Comparison of ENCODE assay signal across 8 cellular contexts in the genomic region with DNA sequence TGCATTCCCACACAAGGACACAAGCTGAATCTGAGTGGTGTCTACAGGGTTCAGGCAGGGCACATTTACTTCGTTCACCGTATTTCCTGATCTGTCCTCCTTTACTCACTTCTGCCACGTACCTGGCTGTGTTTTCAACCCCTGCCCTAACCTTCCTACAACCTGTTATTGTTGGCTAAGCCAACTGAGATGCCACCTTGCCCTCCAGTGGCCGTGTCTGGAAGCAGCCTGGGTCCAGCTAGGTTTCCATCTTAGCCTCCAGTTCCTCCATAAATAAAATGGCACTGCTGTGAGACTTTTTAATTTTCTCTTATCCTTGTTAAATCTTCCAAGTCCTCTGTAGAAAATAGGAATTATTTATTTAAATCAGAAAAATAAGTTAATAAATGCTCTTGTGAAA.
A peak's percentile ranks its signal among the peaks of the same experiment; 100 is the strongest.
DNase-seq lines count a peak whose midpoint lies in the region; ATAC-seq and TF ChIP-seq lines count a peak whose summit lies in the region.

No MANE protein-coding gene starts in this region.

- H3K9me2 ChIP-seq in neural cell (ENCODE audit: insufficient read depth, low read length), result no peaks in the 10 kb centered on the region

- no peaks in the 10 kb centered on the region for H3K79me2 ChIP-seq in neural cell (replicated peaks; ENCODE audit: insufficient read depth, low read length)

- DNase-seq in NCI-H526 (lab: John Stamatoyannopoulos, UW) (peak; percentile 19 to 40), NCI-H526 treated with DMSO at 0.1 percent for 48 hours (lab: John Stamatoyannopoulos, UW) (no peak), tibial nerve (ENCODE audit: low spot score in 2 of 2) (no peak), SIG-M5 treated with dmso at 0.1 percent for 504 hours (lab: John Stamatoyannopoulos, UW; ENCODE audit: unreplicated experiment) (no peak)

- 67 to 68% methylated on average over 4 of the region's 4 CpGs for WGBS in tibial nerve, 2 donors

- no peaks in the 10 kb centered on the region for H3K36me3 ChIP-seq in neural cell (ENCODE audit: insufficient read depth, low read length)
- peaks cover 0 to 15% (median 0%) of the 10 kb centered on the region in 3 donors for H3K36me3 ChIP-seq in tibial nerve

- no peaks in the 10 kb centered on the region for H3K4me1 ChIP-seq in tibial nerve

- H3K4me3 ChIP-seq in neural cell (ENCODE audit: low read length) (no peak overlapping the region), tibial nerve (no peak overlapping the region)

- no peaks in the 10 kb centered on the region for H3K9me3 Mint-ChIP-seq in stimulated activated memory B cell treated with anti-CD40 and anti-IgM and Interleukin-4, amounts not matched to agents 10 μg/mL and 1 μg/mL and 100 μg/mL, for 72 hours

- H3K36me3 Mint-ChIP-seq in stimulated activated memory B cell treated with anti-CD40 and anti-IgM and Interleukin-4, amounts not matched to agents 10 μg/mL and 1 μg/mL and 100 μg/mL, for 72 hours, result no peaks in the 10 kb centered on the region

- TF ChIP-seq POLR2A in tibial nerve (IDR thresholded peaks at IDR 0.05), result no peak

- H3K27ac ChIP-seq in VCaP, result no peak overlapping the region
- H3K27ac ChIP-seq in neural cell (ENCODE audit: low read length), result no peak overlapping the region
- H3K27ac ChIP-seq in tibial nerve, result no peak overlapping the region

- H3K9ac ChIP-seq in neural cell (ENCODE audit: low read length), result no peak overlapping the region

- no peaks in the 10 kb centered on the region for H3K27me3 Mint-ChIP-seq in stimulated activated memory B cell treated with anti-CD40 and anti-IgM and Interleukin-4, amounts not matched to agents 10 μg/mL and 1 μg/mL and 100 μg/mL, for 72 hours

- no peak for TF ChIP-seq RAD21 in neural cell (conservative IDR thresholded peaks at IDR 0.05)

- TF ChIP-seq CTCF in VCaP (conservative IDR thresholded peaks at IDR 0.05) (peak; percentile 85), neural cell (IDR thresholded peaks at IDR 0.05; ENCODE audit: poor library complexity, severe bottlenecking) (peak; percentile 28), tibial nerve (IDR thresholded peaks at IDR 0.05) (peak in 1 of 5 experiments; percentile 29)

- no peaks in the 10 kb centered on the region for H3K4me1 Mint-ChIP-seq in stimulated activated memory B cell treated with anti-CD40 and anti-IgM and Interleukin-4, amounts not matched to agents 10 μg/mL and 1 μg/mL and 100 μg/mL, for 72 hours

- no peak overlapping the region for H3K27ac Mint-ChIP-seq in stimulated activated memory B cell treated with anti-CD40 and anti-IgM and Interleukin-4, amounts not matched to agents 10 μg/mL and 1 μg/mL and 100 μg/mL, for 72 hours

- no peak overlapping the region for H3K4me2 ChIP-seq in neural cell (ENCODE audit: low read length)

- peak; percentile 60 for ATAC-seq in HG03432 (IDR thresholded peaks at IDR 0.05; ENCODE audit: unreplicated experiment)
- ATAC-seq in stimulated activated memory B cell treated with anti-CD40 and anti-IgM and Interleukin-4, amounts not matched to agents 10 μg/mL and 1 μg/mL and 100 μg/mL, for 72 hours, result no peak

- H3K9me3 ChIP-seq in neural cell (ENCODE audit: low read length), result no peaks in the 10 kb centered on the region
- no peaks in the 10 kb centered on the region for H3K9me3 ChIP-seq in tibial nerve

- no peak overlapping the region for H3K4me3 Mint-ChIP-seq in stimulated activated memory B cell treated with anti-CD40 and anti-IgM and Interleukin-4, amounts not matched to agents 10 μg/mL and 1 μg/mL and 100 μg/mL, for 72 hours

- H3F3A ChIP-seq in neural cell (ENCODE audit: insufficient read depth, low read length, poor library complexity, severe bottlenecking), result no peaks in the 10 kb centered on the region

- H4K20me1 ChIP-seq in neural cell (ENCODE audit: insufficient read depth), result no peaks in the 10 kb centered on the region

- TF ChIP-seq EP300 in neural cell (conservative IDR thresholded peaks at IDR 0.05; ENCODE audit: poor library complexity, severe bottlenecking) (no peak), tibial nerve (IDR thresholded peaks at IDR 0.05) (no peak)

- no peak overlapping the region for H2AFZ ChIP-seq in neural cell (ENCODE audit: low read depth, low read length)

- no peaks in the 10 kb centered on the region for H3K27me3 ChIP-seq in neural cell (ENCODE audit: insufficient read depth, low read depth, low read length)
- H3K27me3 ChIP-seq in tibial nerve, result no peaks in the 10 kb centered on the region

TF ChIP-seq in neural cell, 6 proteins besides CTCF, POLR2A, EP300 and RAD21:
- TF ChIP-seq SMC3 (conservative IDR thresholded peaks at IDR 0.05; ENCODE audit: poor library complexity), result peak; percentile 33
- TF ChIP-seq MXI1 (conservative IDR thresholded peaks at IDR 0.05; ENCODE audit: poor library complexity, severe bottlenecking), result no peak

Comparison
In these comparisons a context has a peak if more than half of its experiments do, and no peak if none do; other contexts are left out.
1. DNase-seq: peak in NCI-H526 (2 of 2); none in NCI-H526 treated with DMSO at 0.1 percent for 48 hours (single experiment), tibial nerve (0 of 2) and SIG-M5 treated with dmso at 0.1 percent for 504 hours (single experiment).